In the genomic region with DNA sequence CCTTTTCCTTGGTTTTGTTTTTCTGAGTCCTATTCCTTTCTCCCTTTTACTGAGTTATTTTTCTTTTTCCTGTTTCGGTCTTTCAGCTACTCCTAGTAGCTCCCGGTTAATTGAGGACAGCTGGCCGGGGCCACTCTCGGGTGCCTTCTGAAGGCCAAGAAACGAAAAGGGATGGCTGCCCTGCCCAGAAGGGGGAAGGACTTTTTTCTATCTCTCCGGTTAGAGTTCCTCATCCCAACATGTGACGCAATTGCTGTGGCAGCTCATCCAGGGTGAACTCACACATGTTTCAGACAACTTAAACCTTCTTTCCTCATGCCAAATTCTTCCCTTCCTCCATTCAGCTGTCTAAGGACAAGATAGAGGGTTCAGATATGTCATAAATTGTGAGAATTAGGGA, we compare ENCODE assay signal across 10 cellular contexts.
A peak's percentile ranks its signal among the peaks of the same experiment; 100 is the strongest.
DNase-seq lines count a peak whose midpoint lies in the region; ATAC-seq and TF ChIP-seq lines count a peak whose summit lies in the region.
"Had no signal": no experiment of that assay in that cellular context is flagged by ENCODE, and none has a peak within 500 bp of the region (broad histone marks: within the 10 kb centered on the region; RNA-seq: fewer than 3 reads in every experiment).

No MANE protein-coding gene starts in this region.

- no peak for TF ChIP-seq EP300 in upper lobe of left lung (IDR thresholded peaks at IDR 0.05)

- H3K36me3 ChIP-seq in IMR-90 (ENCODE audit: control insufficient read depth, insufficient read depth, low read length) (no peaks in the 10 kb centered on the region), lower lobe of right lung (no peaks in the 10 kb centered on the region), upper lobe of left lung (no peaks in the 10 kb centered on the region)

- H3K27me3 ChIP-seq in IMR-90 (ENCODE audit: control insufficient read depth, insufficient read depth, low read length) (peaks cover 16% of the 10 kb centered on the region), lower lobe of right lung (ENCODE audit: low read depth) (no peaks in the 10 kb centered on the region), upper lobe of left lung (no peaks in the 10 kb centered on the region)

- POLR2A ChIA-PET in IMR-90 (lab: Charles Lee; ENCODE audit: unreplicated experiment) (no interaction called here), HEK293T (lab: Yijun Ruan, JAX) (no interaction called here)

- peaks cover 7% of the 10 kb centered on the region for H3K4me1 ChIP-seq in IMR-90 (ENCODE audit: control insufficient read depth, insufficient read depth, low read length)
- H3K4me1 ChIP-seq in lower lobe of right lung = no peaks in the 10 kb centered on the region
- H3K4me1 ChIP-seq in upper lobe of left lung = no peaks in the 10 kb centered on the region

- no peak overlapping the region for H4K91ac ChIP-seq in IMR-90 (ENCODE audit: insufficient read depth, low read depth, low read length)

- in situ Hi-C loops in IMR-90 (cut with MboI; ENCODE audit: low sequenced_read_pairs) = no loop called here

- dilution Hi-C loops in IMR-90 (cut with HindIII; ENCODE audit: low sequenced_read_pairs, unreplicated experiment) = no loop called here

- peak overlapping the region; percentile 9 for H2AFZ ChIP-seq in IMR-90 (replicated peaks; ENCODE audit: low read length, poor library complexity)

- H3K4me2 ChIP-seq in IMR-90 (ENCODE audit: low read depth, low read length) = no peak overlapping the region; the same call in 1 of the 2 replicates

- H4K5ac ChIP-seq in IMR-90 (ENCODE audit: low read depth, low read length) = peak overlapping the region; percentile 56; the same call in 1 of the 2 replicates

- H3K23ac ChIP-seq in IMR-90 (ENCODE audit: low read depth, low read length) = no peak overlapping the region; the same call in 1 of the 2 replicates

- CTCF ChIA-PET in IMR-90 (lab: Yijun Ruan, JAX) = no interaction called here
- CTCF ChIA-PET in HEK293T (lab: Yijun Ruan, JAX) = no interaction called here

- H3K18ac ChIP-seq in IMR-90 (ENCODE audit: low read depth, low read length) = peak overlapping the region; percentile 58; the same call in 1 of the 2 replicates

- no CpG with 5 or more reads among the region's 7 CpGs for WGBS in IMR-90 (ENCODE audit: extremely low coverage in 2 of 2, insufficient read length in 1 of 2), 2 experiments
- 62 to 65% methylated on average over 7 of the region's 7 CpGs for WGBS in upper lobe of left lung, 2 donors

- DNase-seq in IMR-90 (peak; percentile 69), epithelial cell of esophagus (ENCODE audit: low read depth) (peak; percentile 50), lower lobe of right lung (peak; percentile 49), upper lobe of left lung (peak in 1 of 2 donors; percentile 30), HEK293T (ENCODE audit: extremely low spot score) (no peak), cerebellar cortex (ENCODE audit: low spot score) (no peak), NCI-H748 treated with DMSO at 0.1 percent for 48 hours (lab: John Stamatoyannopoulos, UW) (no peak)
- DNase-seq: activated effector memory CD4-positive, alpha-beta T cell treated with Interleukin-2 at 50 U/mL for 16 hours; natural killer cell; NCI-H524 had no signal

- no peaks in the 10 kb centered on the region for H3K9me1 ChIP-seq in IMR-90 (ENCODE audit: insufficient read depth, low read length)

- intact Hi-C loops in IMR-90 (cut with micrococcal nuclease) = no loop called here
- intact Hi-C loops in lower lobe of right lung (cut with DNase I) = no loop called here

- H2BK15ac ChIP-seq in IMR-90 (ENCODE audit: low read depth, low read length) = no peak overlapping the region

- H3K56ac ChIP-seq in IMR-90 (ENCODE audit: extremely low read depth, insufficient read depth, low read length) = no peak overlapping the region

- H2BK20ac ChIP-seq in IMR-90 (ENCODE audit: low read depth, low read length) = no peak overlapping the region

- H3K14ac ChIP-seq in IMR-90 (replicated peaks; ENCODE audit: low read depth, low read length) = no peak overlapping the region

- no peak for TF ChIP-seq RAD21 in IMR-90 (IDR thresholded peaks at IDR 0.05; ENCODE audit: low read length)

- no peaks in the 10 kb centered on the region for H4K20me1 ChIP-seq in IMR-90 (ENCODE audit: insufficient read depth, low read length)

- no peak overlapping the region for H2AK5ac ChIP-seq in IMR-90 (ENCODE audit: low read depth, low read length)

- TF ChIP-seq CTCF in IMR-90 (conservative IDR thresholded peaks at IDR 0.05; ENCODE audit: low read depth, low read length) (no peak), epithelial cell of esophagus (IDR thresholded peaks at IDR 0.05; ENCODE audit: insufficient read depth, low read depth, low read length, missing control alignments) (no peak), lower lobe of right lung (IDR thresholded peaks at IDR 0.05) (no peak), upper lobe of left lung (IDR thresholded peaks at IDR 0.05) (no peak)

- no peak overlapping the region for H3K9ac ChIP-seq in IMR-90 (ENCODE audit: low read depth, low read length)

- peak overlapping the region in 1 of 2 experiments; percentile 27; a peak in 1 of 4 replicates for H4K8ac ChIP-seq in IMR-90 (ENCODE audit: low read depth in 2 of 2, low read length in 2 of 2)

- BruUV-seq in IMR-90 (replicated peaks; lab: Mats Ljungman, UMichigan) = no TSS peak

- peak; percentile 84 for ATAC-seq in IMR-90 (ENCODE audit: low read depth)
- ATAC-seq in lower lobe of right lung = peak; percentile 57 to 69
- ATAC-seq in upper lobe of left lung (ENCODE audit: low FRiP score in 2 of 2) = peak; percentile 57 to 93
- ATAC-seq: natural killer cell had no signal

- no peaks in the 10 kb centered on the region for H3K79me1 ChIP-seq in IMR-90 (ENCODE audit: low read depth in 1 of 2, low read length in 2 of 2)

- TF ChIP-seq POLR2A in IMR-90 (IDR thresholded peaks at IDR 0.05; ENCODE audit: low read depth, low read length) (no peak), upper lobe of left lung (IDR thresholded peaks at IDR 0.05) (no peak)

- no peak overlapping the region for H3K4ac ChIP-seq in IMR-90 (ENCODE audit: low read depth, low read length)

- no peak overlapping the region for H2BK5ac ChIP-seq in IMR-90 (ENCODE audit: low read depth, low read length, poor library complexity, severe bottlenecking)

- no peak overlapping the region for H2BK120ac ChIP-seq in IMR-90 (ENCODE audit: low read depth, low read length)

- H3K27ac ChIP-seq in IMR-90 (ENCODE audit: insufficient read depth, low read length) (peak overlapping the region; percentile 81; the same call in 1 of the 2 replicates), lower lobe of right lung (no peak overlapping the region), upper lobe of left lung (no peak overlapping the region)

- peak overlapping the region; percentile 66 for H2AK9ac ChIP-seq in IMR-90 (replicated peaks; ENCODE audit: low read depth, low read length, poor library complexity)

- H3K9me3 ChIP-seq in IMR-90 (ENCODE audit: control insufficient read depth, insufficient read depth, low read length) (no peaks in the 10 kb centered on the region), lower lobe of right lung (no peaks in the 10 kb centered on the region), upper lobe of left lung (no peaks in the 10 kb centered on the region)

- H3K4me3 ChIP-seq in IMR-90 (ENCODE audit: insufficient read depth, low read depth, low read length) = no peak overlapping the region
- no peak overlapping the region for H3K4me3 ChIP-seq in epithelial cell of esophagus (ENCODE audit: low read length)
- no peak overlapping the region for H3K4me3 ChIP-seq in lower lobe of right lung
- H3K4me3 ChIP-seq in upper lobe of left lung = no peak overlapping the region

TF ChIP-seq in IMR-90, 13 proteins besides CTCF, POLR2A, EP300 and RAD21:
- TF ChIP-seq MAFK (IDR thresholded peaks at IDR 0.05; ENCODE audit: low read depth, low read length) (no peak), CEBPB (IDR thresholded peaks at IDR 0.05; ENCODE audit: low read depth, low read length) (peak; percentile 88)
- TF ChIP-seq, protein P1, sequence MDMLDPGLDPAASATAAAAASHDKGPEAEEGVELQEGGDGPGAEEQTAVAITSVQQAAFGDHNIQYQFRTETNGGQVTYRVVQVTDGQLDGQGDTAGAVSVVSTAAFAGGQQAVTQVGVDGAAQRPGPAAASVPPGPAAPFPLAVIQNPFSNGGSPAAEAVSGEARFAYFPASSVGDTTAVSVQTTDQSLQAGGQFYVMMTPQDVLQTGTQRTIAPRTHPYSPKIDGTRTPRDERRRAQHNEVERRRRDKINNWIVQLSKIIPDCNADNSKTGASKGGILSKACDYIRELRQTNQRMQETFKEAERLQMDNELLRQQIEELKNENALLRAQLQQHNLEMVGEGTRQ (IDR thresholded peaks at IDR 0.05; ENCODE audit: low read depth, low read length) = peak; percentile 39; the same call in 1 of the 2 replicates

TF ChIP-seq in HEK293T, 16 proteins besides CTCF, POLR2A, EP300 and RAD21:
- TF ChIP-seq CTBP1 (IDR thresholded peaks at IDR 0.05; ENCODE audit: borderline replicate concordance) = no peak
- no peak for TF ChIP-seq SUZ12 (IDR thresholded peaks at IDR 0.05)
- no peak for TF ChIP-seq SP1 (IDR thresholded peaks at IDR 0.05)
- no peak for TF ChIP-seq TARDBP (IDR thresholded peaks at IDR 0.05)
- no peak for TF ChIP-seq FOXM1 (IDR thresholded peaks at IDR 0.05; ENCODE audit: borderline replicate concordance)
- TF ChIP-seq HDGF (IDR thresholded peaks at IDR 0.05; ENCODE audit: borderline replicate concordance) = no peak
- no peak for TF ChIP-seq ZNF384 (IDR thresholded peaks at IDR 0.05)
- no peak for TF ChIP-seq ELF4 (IDR thresholded peaks at IDR 0.05)
- no peak for TF ChIP-seq FOXA1 (IDR thresholded peaks at IDR 0.05)
- TF ChIP-seq, protein P2, sequence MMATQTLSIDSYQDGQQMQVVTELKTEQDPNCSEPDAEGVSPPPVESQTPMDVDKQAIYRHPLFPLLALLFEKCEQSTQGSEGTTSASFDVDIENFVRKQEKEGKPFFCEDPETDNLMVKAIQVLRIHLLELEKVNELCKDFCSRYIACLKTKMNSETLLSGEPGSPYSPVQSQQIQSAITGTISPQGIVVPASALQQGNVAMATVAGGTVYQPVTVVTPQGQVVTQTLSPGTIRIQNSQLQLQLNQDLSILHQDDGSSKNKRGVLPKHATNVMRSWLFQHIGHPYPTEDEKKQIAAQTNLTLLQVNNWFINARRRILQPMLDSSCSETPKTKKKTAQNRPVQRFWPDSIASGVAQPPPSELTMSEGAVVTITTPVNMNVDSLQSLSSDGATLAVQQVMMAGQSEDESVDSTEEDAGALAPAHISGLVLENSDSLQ (IDR thresholded peaks at IDR 0.05) = no peak
- no peak for TF ChIP-seq NFRKB (IDR thresholded peaks at IDR 0.05)
- no peak for TF ChIP-seq BHLHE40 (IDR thresholded peaks at IDR 0.05; ENCODE audit: borderline replicate concordance)
TF ChIP-seq in HEK293T: peak in this region for 0.

Comparison
In these comparisons a context has a peak if more than half of its experiments do, and no peak if none do; other contexts are left out.
1. DNase-seq: peak in IMR-90 (single experiment), epithelial cell of esophagus (single experiment) and lower lobe of right lung (single experiment); none in HEK293T (single experiment), cerebellar cortex (single experiment) and NCI-H748 treated with DMSO at 0.1 percent for 48 hours (single experiment).
2. Peak in every context shown above with its lines, with median percentiles within 50 percentile points of each other: ATAC-seq.